ENCODE assay signal across 10 cellular contexts in the genomic region with DNA sequence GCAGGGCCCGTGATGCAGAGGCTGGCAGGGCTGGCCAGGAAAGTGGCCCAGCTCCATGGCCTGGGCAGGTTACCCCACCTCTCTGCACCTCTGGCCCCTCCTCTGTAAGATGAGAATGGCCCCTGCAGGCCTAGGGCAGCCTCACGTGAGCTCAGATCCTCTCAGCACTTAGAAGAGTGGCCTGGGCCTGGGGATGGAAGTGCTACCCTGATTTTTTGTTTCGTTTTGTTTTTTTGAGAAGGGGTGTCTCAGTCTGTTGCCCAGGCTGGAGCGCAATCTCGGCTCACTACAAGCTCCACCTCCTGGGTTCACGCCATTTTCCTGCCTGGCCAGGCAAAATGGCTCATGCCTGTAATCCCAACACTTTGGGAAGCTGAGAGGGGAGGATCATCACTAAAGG. TPM values are rescaled to one million over a fixed set of nuclear protein-coding genes. Genes with fewer than 3 reads are reported as not detected.
DNase-seq lines count a peak whose midpoint lies in the region; ATAC-seq lines count a peak whose summit lies in the region.
"Had no signal": no experiment of that assay in that cellular context is flagged by ENCODE, and none has a peak within 500 bp of the region (broad histone marks: within the 10 kb centered on the region; RNA-seq: fewer than 3 reads in every experiment).

No MANE protein-coding gene starts in this region.

- no peak for ATAC-seq in GM21390 (IDR thresholded peaks at IDR 0.05; ENCODE audit: unreplicated experiment)

- H3K27me3 Mint-ChIP-seq in IgD-negative memory B cell, result no peaks in the 10 kb centered on the region

- peak overlapping the region; percentile 93 to 100 (median 97) for H3K27ac Mint-ChIP-seq in IgD-negative memory B cell

- peaks cover 33 to 48% (median 40%) of the 10 kb centered on the region in 3 donors for H3K4me1 Mint-ChIP-seq in IgD-negative memory B cell

- peaks cover 2% of the 10 kb centered on the region for H3K36me3 Mint-ChIP-seq in IgD-negative memory B cell

- H3K27ac ChIP-seq in skin epidermis, result peak overlapping the region in 15 of 21 experiments; percentile 11 to 95 (median 73)
- H3K27ac ChIP-seq: HL-60 had no signal

- H3K4me3 ChIP-seq in skin epidermis, result no peak overlapping the region

- DNase-seq in NCI-H2171 treated with DMSO at 0.1 percent for 48 hours (lab: John Stamatoyannopoulos, UW) (peak; percentile 27), NCI-H2171 (lab: John Stamatoyannopoulos, UW) (no peak), cerebellar cortex (ENCODE audit: low spot score) (peak; percentile 70), DMS153 treated with DMSO at 0.1 percent for 48 hours (lab: John Stamatoyannopoulos, UW; ENCODE audit: unreplicated experiment) (no peak), UCSD-AML1 (lab: John Stamatoyannopoulos, UW; ENCODE audit: unreplicated experiment) (no peak)
- DNase-seq: NCI-H2029 had no signal

- H3K4me3 Mint-ChIP-seq in IgD-negative memory B cell, result peak overlapping the region in 2 of 4 donors; percentile 52 to 78

- H3K9me3 Mint-ChIP-seq in IgD-negative memory B cell, result no peaks in the 10 kb centered on the region

RNA-seq across cellular contexts. Expression of gene APOBEC3H, which starts 1.0 kb away (rescaled TPM):
- 0.48 TPM for polyA plus RNA-seq in IgD-negative memory B cell

RNA-seq across cellular contexts. Expression of gene APOBEC3G, which starts 21.0 kb away (rescaled TPM):
- polyA plus RNA-seq in IgD-negative memory B cell, result 90.7 TPM

RNA-seq across cellular contexts. Expression of gene CBX7, which starts 54.5 kb away (rescaled TPM):
- polyA plus RNA-seq in IgD-negative memory B cell, result 35.4 TPM

RNA-seq across cellular contexts. Expression of gene APOBEC3F, which starts 57.4 kb away (rescaled TPM):
- 33.0 TPM for polyA plus RNA-seq in IgD-negative memory B cell

Comparison
In these comparisons a context has a peak if more than half of its experiments do, and no peak if none do; other contexts are left out.
1. DNase-seq: peak in NCI-H2171 treated with DMSO at 0.1 percent for 48 hours (single experiment) and cerebellar cortex (single experiment); none in NCI-H2171 (single experiment), DMS153 treated with DMSO at 0.1 percent for 48 hours (single experiment) and UCSD-AML1 (single experiment).